ENCODE assay signal across 20 cellular contexts in the genomic region with DNA sequence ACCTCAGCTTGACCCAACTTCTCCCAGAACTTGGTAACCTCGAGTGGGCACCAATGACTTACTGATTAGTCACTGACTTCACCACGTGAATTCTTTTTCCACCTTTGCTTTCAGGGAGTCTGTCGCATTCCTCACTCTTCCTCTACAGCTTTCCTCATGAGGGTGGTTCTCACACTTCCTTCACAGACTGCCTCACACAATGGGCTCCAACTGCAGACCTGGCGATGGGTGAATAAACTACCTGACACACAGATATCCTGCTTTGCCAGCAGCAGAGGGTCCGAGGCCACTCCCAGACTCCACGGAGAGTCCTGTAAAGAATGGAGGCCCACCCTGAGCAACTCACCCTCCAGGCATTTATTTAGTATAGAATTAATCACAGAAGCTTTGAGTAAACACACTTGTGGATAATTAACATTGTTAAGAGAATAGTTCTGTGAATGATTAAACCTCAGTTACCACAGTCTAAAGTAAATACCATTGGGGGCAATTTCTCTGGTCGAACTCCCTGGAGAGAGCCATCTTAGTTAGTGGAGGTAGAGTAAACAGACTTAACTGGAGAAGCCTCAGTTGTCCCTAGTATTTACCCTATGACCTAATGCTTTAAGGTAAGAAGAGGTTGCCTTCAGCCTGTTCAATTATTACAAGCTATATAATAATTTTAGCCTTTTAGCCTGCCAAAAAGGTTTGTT. TPM values are rescaled to one million over a fixed set of nuclear protein-coding genes. Genes with fewer than 3 reads are reported as not detected.
"Had no signal": no experiment of that assay in that cellular context is flagged by ENCODE, and none has a peak within 500 bp of the region (broad histone marks: within the 10 kb centered on the region; RNA-seq: fewer than 3 reads in every experiment).

No MANE protein-coding gene starts in this region.

RNA-seq across cellular contexts. Expression of gene BPY2C, which starts 47.9 kb away (rescaled TPM):
- total RNA-seq: activated naive CD4-positive, alpha-beta T cell treated with anti-CD3 and anti-CD28 coated beads for 36 hours; activated naive CD4-positive, alpha-beta T cell treated with anti-CD3 and anti-CD28 coated beads, Interleukin-2, amount 50 U/mL, for 72 hours; activated naive CD8-positive, alpha-beta T cell treated with anti-CD3 and anti-CD28 coated beads for 36 hours; activated naive CD8-positive, alpha-beta T cell treated with anti-CD3 and anti-CD28 coated beads, Interleukin-2, amount 10 ng/mL, durations not matched to agents 7 days and 5 days; activated T-cell treated with anti-CD3 and anti-CD28 coated beads, Interleukin-2, amount 50 U/mL, for 4 hours; activated T-cell treated with anti-CD3 and anti-CD28 coated beads, Interleukin-2, amount 50 U/mL, for 72 hours; activated T-helper 1 cell treated with anti-CD3 and anti-CD28 coated beads, Interleukin-12 subunit alpha, Interleukin-12 subunit beta, Interleukin-2, Interleukin-4 antibody, amounts not matched to agents 30 ng/mL and 10 ng/mL and 1 ng/mL, durations not matched to agents 14 hours and 24 hours and 36 hours; activated T-helper 17 cell treated with anti-CD3 and anti-CD28 coated beads, Interleukin-2, amount 50 U/mL, for 72 hours; activated T-helper 2 cell treated with anti-CD3 and anti-CD28 coated beads, Interferon-gamma antibody, Interleukin-2, Interleukin-4, amounts not matched to agents 10 μg/mL and 5 μg/mL and 100 μg/mL, durations not matched to agents 14 hours and 24 hours and 36 hours; adrenal gland; aorta; ascending aorta; astrocyte; breast epithelium; bronchial epithelial cell; cardiac muscle cell; cardiac septum; cerebellum; chondrocyte had no signal
- polyA plus RNA-seq: adipose tissue, adrenal gland, aorta, cardiac muscle cell had no signal
